In genomic region chr7:95045236-95045923, GRCh38 we compare ENCODE assay signal across 11 cellular contexts.
DNase-seq lines count a peak whose midpoint lies in the region; ATAC-seq and TF ChIP-seq lines count a peak whose summit lies in the region.
"Had no signal": no experiment of that assay in that cellular context is flagged by ENCODE, and none has a peak within 500 bp of the region (broad histone marks: within the 10 kb centered on the region; RNA-seq: fewer than 3 reads in every experiment).

No MANE protein-coding gene starts in this region.

- CTCF ChIA-PET in AG04449 (lab: Yijun Ruan, JAX), result interaction anchor here (0.7 to 5.7 kb wide), 3 partner anchors 595 to 755 kb away, joined by 3 to 43 read pairs (median 8); no protein-coding TSS in a partner anchor

- TF ChIP-seq CTCF in AG04449 (IDR thresholded peaks at IDR 0.05; ENCODE audit: insufficient read depth, low read length, missing control alignments), result peak; percentile 40

- ATAC-seq in GM18868 (IDR thresholded peaks at IDR 0.05; ENCODE audit: unreplicated experiment) (peak; percentile 37), left ventricle myocardium superior (peak; percentile 56), left lobe of liver (no peak), GM18861 (IDR thresholded peaks at IDR 0.05; ENCODE audit: unreplicated experiment) (no peak)
- ATAC-seq: effector memory CD8-positive, alpha-beta T cell had no signal

- DNase-seq in AG04449 (ENCODE audit: low read depth, low spot score) (no peak), RPMI7951 (ENCODE audit: low read depth) (peak; percentile 38), left ventricle myocardium superior (no peak), left lobe of liver (ENCODE audit: low spot score) (no peak), KG1 (lab: John Stamatoyannopoulos, UW) (no peak), foreskin melanocyte (no peak)
- DNase-seq: activated B cell treated with CpG ODN at 0.5 μM for 24 hours; effector memory CD8-positive, alpha-beta T cell; retina had no signal

- POLR2A ChIA-PET in AG04449 (lab: Yijun Ruan, JAX), result no interaction called here

- H3K4me3 ChIP-seq in AG04449 (ENCODE audit: low read depth, low read length), result no peak overlapping the region

- intact Hi-C loops in left ventricle myocardium superior (cut with micrococcal nuclease), result no loop called here

Comparison
In these comparisons a context has a peak if more than half of its experiments do, and no peak if none do; other contexts are left out.
1. ATAC-seq: peak in GM18868 (single experiment) and left ventricle myocardium superior (single experiment); none in left lobe of liver (single experiment) and GM18861 (single experiment).